6 cellular contexts compared by ENCODE assay signal in genomic region chr14:24243336-24243836, GRCh38. TPM values are rescaled to one million over a fixed set of nuclear protein-coding genes. Genes with fewer than 3 reads are reported as not detected.
DNase-seq lines count a peak whose midpoint lies in the region; ATAC-seq and TF ChIP-seq lines count a peak whose summit lies in the region.

No MANE protein-coding gene starts in this region.

- peak; percentile 67 for DNase-seq in OCI-M2 (lab: John Stamatoyannopoulos, UW; ENCODE audit: unreplicated experiment)
- DNase-seq in foreskin keratinocyte: no peak
- peak in 1 of 49 donors; percentile 48 for DNase-seq in substantia nigra (lab: John Stamatoyannopoulos, UW)
- DNase-seq in GM03348 (ENCODE audit: low spot score): no peak

- peak overlapping the region; percentile 70 for H3K9ac ChIP-seq in ES-I3 (ENCODE audit: low read depth, low read length)

- TF ChIP-seq CTCF in foreskin keratinocyte (conservative IDR thresholded peaks at IDR 0.05): no peak

- H3K4me1 ChIP-seq in ES-I3 (ENCODE audit: insufficient read depth, low read length) (peaks cover 6% of the 10 kb centered on the region; the same call in 1 of the 2 replicates), foreskin keratinocyte (no peaks in the 10 kb centered on the region)

- no peaks in the 10 kb centered on the region for H3K27me3 ChIP-seq in foreskin keratinocyte

- H3K9me3 ChIP-seq in ES-I3 (ENCODE audit: control insufficient read depth, insufficient read depth, low read length): no peaks in the 10 kb centered on the region

- H3K27ac ChIP-seq in foreskin keratinocyte: peak overlapping the region; percentile 96
- H3K27ac ChIP-seq in substantia nigra (ENCODE audit: low read depth, low read length, poor library complexity, severe bottlenecking): peak overlapping the region; percentile 99

- peaks cover 12% of the 10 kb centered on the region for H3K36me3 ChIP-seq in ES-I3 (ENCODE audit: insufficient read depth, low read length)

- ATAC-seq in foreskin keratinocyte: no peak
- no peak for ATAC-seq in GM18498 (IDR thresholded peaks at IDR 0.05; ENCODE audit: unreplicated experiment)

RNA-seq across cellular contexts. Expression of gene TINF2, which starts 1.0 kb away (rescaled TPM):
- total RNA-seq in foreskin keratinocyte: 40.5 and 43.5 TPM in 2 replicates
- polyA plus RNA-seq in foreskin keratinocyte: 36.7 and 38.7 TPM in 2 replicates

RNA-seq across cellular contexts. Expression of gene GMPR2, which starts 10.7 kb away (rescaled TPM):
- 72.3 and 77.2 TPM in 2 replicates for total RNA-seq in foreskin keratinocyte
- 59.1 and 71.7 TPM in 2 replicates for polyA plus RNA-seq in foreskin keratinocyte

RNA-seq across cellular contexts. Expression of gene NEDD8, which starts 11.2 kb away (rescaled TPM):
- total RNA-seq in foreskin keratinocyte: 441 and 445 TPM in 2 replicates
- polyA plus RNA-seq in foreskin keratinocyte: 657 and 667 TPM in 2 replicates

RNA-seq across cellular contexts. Expression of gene TGM1, which starts 19.6 kb away (rescaled TPM):
- total RNA-seq in foreskin keratinocyte: 4.3 and 5.9 TPM in 2 replicates
- polyA plus RNA-seq in foreskin keratinocyte: 4.4 and 7.4 TPM in 2 replicates

RNA-seq across cellular contexts. Expression of gene MDP1, which starts 27.5 kb away (rescaled TPM):
- 7.8 and 11.0 TPM in 2 replicates for total RNA-seq in foreskin keratinocyte
- polyA plus RNA-seq in foreskin keratinocyte: 11.6 and 14.1 TPM in 2 replicates
